ENCODE assay signal across 21 cellular contexts in genomic region chr4:151605215-151605614, GRCh38.
A peak's percentile ranks its signal among the peaks of the same experiment; 100 is the strongest.
DNase-seq lines count a peak whose midpoint lies in the region; ATAC-seq and TF ChIP-seq lines count a peak whose summit lies in the region.
"Had no signal": no experiment of that assay in that cellular context is flagged by ENCODE, and none has a peak within 500 bp of the region (broad histone marks: within the 10 kb centered on the region; RNA-seq: fewer than 3 reads in every experiment).

No MANE protein-coding gene starts in this region.

- ATAC-seq in DND-41 (ENCODE audit: insufficient read depth, low read depth) (peak; percentile 39; the same call in 1 of the 3 replicates), right cardiac atrium (no peak), GM18505 (IDR thresholded peaks at IDR 0.05; ENCODE audit: unreplicated experiment) (no peak)
- ATAC-seq: A549 had no signal

- H4K91ac ChIP-seq in trophoblast cell (ENCODE audit: low read depth, low read length), result no peak overlapping the region

- no CpG with 5 or more reads among the region's 2 CpGs for WGBS in trophoblast cell (ENCODE audit: extremely low coverage, insufficient coverage, insufficient read length)
- WGBS in right cardiac atrium, result 83% methylated on average over 2 of the region's 2 CpGs

- no peak overlapping the region for H4K12ac ChIP-seq in trophoblast cell (ENCODE audit: low read depth, low read length)

- H3K79me2 ChIP-seq in DND-41 (ENCODE audit: insufficient read depth, low read length), result no peaks in the 10 kb centered on the region
- no peaks in the 10 kb centered on the region for H3K79me2 ChIP-seq in Loucy (ENCODE audit: insufficient read depth, low read length)
- H3K79me2 ChIP-seq in trophoblast cell (ENCODE audit: control insufficient read depth, insufficient read depth, low read length, poor library complexity), result no peaks in the 10 kb centered on the region

- H3K79me1 ChIP-seq in trophoblast cell (ENCODE audit: low read length), result peaks cover 5% of the 10 kb centered on the region

- H3K4me3 ChIP-seq in DND-41 (ENCODE audit: low read depth in 1 of 2, low read length in 2 of 2) (no peak overlapping the region), Loucy (ENCODE audit: low read length, poor library complexity, severe bottlenecking) (no peak overlapping the region), trophoblast cell (ENCODE audit: low read depth, low read length) (no peak overlapping the region), right cardiac atrium (ENCODE audit: low read length) (no peak overlapping the region)
- H3K4me3 ChIP-seq: A549; BLaER1 treated with 17β-estradiol and CSF1 and Interleukin-3, amounts not matched to agents 10 nM and 100 nM had no signal

- H4K20me1 ChIP-seq in DND-41 (ENCODE audit: insufficient read depth, low read length) (no peaks in the 10 kb centered on the region), Loucy (ENCODE audit: insufficient read depth, low read length, poor library complexity, severe bottlenecking) (no peaks in the 10 kb centered on the region)
- H4K20me1 ChIP-seq: BLaER1 treated with 17β-estradiol and CSF1 and Interleukin-3, amounts not matched to agents 10 nM and 100 nM had no signal

- no peaks in the 10 kb centered on the region for H3K9me3 ChIP-seq in DND-41 (ENCODE audit: insufficient read depth, low read length, severe bottlenecking)
- H3K9me3 ChIP-seq in Loucy (ENCODE audit: insufficient read depth, low read depth, low read length), result no peaks in the 10 kb centered on the region
- no peaks in the 10 kb centered on the region for H3K9me3 ChIP-seq in trophoblast cell (ENCODE audit: insufficient read depth, low read depth, low read length)
- H3K9me3 ChIP-seq in right cardiac atrium (ENCODE audit: control insufficient read depth, low read length), result no peaks in the 10 kb centered on the region
- H3K9me3 ChIP-seq: A549; BE2C; BLaER1 treated with 17β-estradiol and CSF1 and Interleukin-3, amounts not matched to agents 10 nM and 100 nM had no signal

- H3K4me2 ChIP-seq in DND-41 (ENCODE audit: insufficient read depth, low read length), result no peak overlapping the region
- H3K4me2 ChIP-seq in Loucy (ENCODE audit: low read depth, low read length, poor library complexity, severe bottlenecking), result no peak overlapping the region
- no peak overlapping the region for H3K4me2 ChIP-seq in trophoblast cell (ENCODE audit: low read length)
- H3K4me2 ChIP-seq: A549; BLaER1 treated with 17β-estradiol and CSF1 and Interleukin-3, amounts not matched to agents 10 nM and 100 nM had no signal

- TF ChIP-seq CTCF in DND-41 (IDR thresholded peaks at IDR 0.05; ENCODE audit: borderline replicate concordance, extremely low read depth, low read length, poor library complexity, severe bottlenecking), result no peak
- no peak for TF ChIP-seq CTCF in Loucy (conservative IDR thresholded peaks at IDR 0.05; ENCODE audit: low read length)
- no peak for TF ChIP-seq CTCF in VCaP (conservative IDR thresholded peaks at IDR 0.05)

- H3K4me1 ChIP-seq in DND-41 (ENCODE audit: insufficient read depth, low read length), result no peaks in the 10 kb centered on the region
- no peaks in the 10 kb centered on the region for H3K4me1 ChIP-seq in Loucy (ENCODE audit: insufficient read depth, low read length, poor library complexity, severe bottlenecking)
- peaks cover 10 to 16% of the 10 kb centered on the region in 2 experiments for H3K4me1 ChIP-seq in trophoblast cell (ENCODE audit: control insufficient read depth in 1 of 2, insufficient read depth in 2 of 2, low read length in 2 of 2)
- no peaks in the 10 kb centered on the region for H3K4me1 ChIP-seq in right cardiac atrium (ENCODE audit: control insufficient read depth, insufficient read depth, low read length)
- H3K4me1 ChIP-seq: A549 had no signal

- H2AFZ ChIP-seq in DND-41 (ENCODE audit: low read depth, low read length) (no peak overlapping the region), Loucy (ENCODE audit: low read length) (peak overlapping the region; percentile 0; the same call in 1 of the 2 replicates), trophoblast cell (ENCODE audit: insufficient read depth, low read length, poor library complexity) (no peak overlapping the region)

- H3K27ac ChIP-seq in DND-41 (ENCODE audit: low read length) (no peak overlapping the region), VCaP (0 out of 2 replicates have a peak overlapping the region, but pooled peaks have one; percentile 15), trophoblast cell (ENCODE audit: low read depth, low read length) (peak overlapping the region; percentile 60), right cardiac atrium (ENCODE audit: low read length) (no peak overlapping the region)
- H3K27ac ChIP-seq: A549; BLaER1 treated with 17β-estradiol and CSF1 and Interleukin-3, amounts not matched to agents 10 nM and 100 nM had no signal

- no peak for TF ChIP-seq POLR2A in GM18505 (IDR thresholded peaks at IDR 0.05; ENCODE audit: borderline replicate concordance, extremely low read depth, insufficient read depth, insufficient read length)

- intact Hi-C loops in right cardiac atrium (cut with DNase I), result no loop called here

- no peak overlapping the region for H3K23ac ChIP-seq in trophoblast cell (ENCODE audit: low read length)

- H3K9ac ChIP-seq in DND-41 (ENCODE audit: low read depth, low read length) (no peak overlapping the region), Loucy (ENCODE audit: low read depth, low read length, poor library complexity, severe bottlenecking) (no peak overlapping the region), trophoblast cell (ENCODE audit: low read length) (no peak overlapping the region)
- H3K9ac ChIP-seq: BLaER1 treated with 17β-estradiol and CSF1 and Interleukin-3, amounts not matched to agents 10 nM and 100 nM had no signal

- H2AK5ac ChIP-seq in trophoblast cell (ENCODE audit: low read length), result no peak overlapping the region

- no peak for DNase-seq in DND-41
- peak in 1 of 2 donors; percentile 58 for DNase-seq in trophoblast cell
- no peak for DNase-seq in SHP77 (lab: John Stamatoyannopoulos, UW)
- no peak for DNase-seq in right cardiac atrium
- DNase-seq: 8988T; ACHN; AML-193; BE2C; CD4-positive, alpha-beta T cell; CD8-positive, alpha-beta memory T cell; DMS 273 treated with DMSO at 0.1 percent for 48 hours; DMS79; GF-D8; GOT3; H7; HCEC 1CT had no signal

- H2BK12ac ChIP-seq in trophoblast cell (ENCODE audit: low read length), result no peak overlapping the region

- H3F3A ChIP-seq in Loucy (ENCODE audit: low read depth), result no peaks in the 10 kb centered on the region

- H2BK5ac ChIP-seq in trophoblast cell (ENCODE audit: low read depth, low read length, poor library complexity), result no peak overlapping the region

- no peak overlapping the region for H4K8ac ChIP-seq in trophoblast cell (ENCODE audit: low read depth, low read length)

- H3K36me3 ChIP-seq in DND-41 (ENCODE audit: insufficient read depth, low read length) (no peaks in the 10 kb centered on the region), Loucy (ENCODE audit: insufficient read depth, low read length) (no peaks in the 10 kb centered on the region), trophoblast cell (ENCODE audit: control insufficient read depth in 1 of 2, insufficient read depth in 2 of 2, low read length in 2 of 2) (no peaks in the 10 kb centered on the region)
- H3K36me3 ChIP-seq: BE2C; BLaER1 treated with 17β-estradiol and CSF1 and Interleukin-3, amounts not matched to agents 10 nM and 100 nM had no signal

- H3K14ac ChIP-seq in trophoblast cell (ENCODE audit: low read length), result no peak overlapping the region

- H3K27me3 ChIP-seq in DND-41 (ENCODE audit: insufficient read depth, low read length, poor library complexity) (no peaks in the 10 kb centered on the region), Loucy (ENCODE audit: insufficient read depth, low read length, poor library complexity, severe bottlenecking) (no peaks in the 10 kb centered on the region), trophoblast cell (ENCODE audit: insufficient read depth, low read length) (no peaks in the 10 kb centered on the region), right cardiac atrium (ENCODE audit: control insufficient read depth, insufficient read depth) (no peaks in the 10 kb centered on the region)
- H3K27me3 ChIP-seq: BE2C; BLaER1 treated with 17β-estradiol and CSF1 and Interleukin-3, amounts not matched to agents 10 nM and 100 nM had no signal

- H3K18ac ChIP-seq in trophoblast cell (ENCODE audit: low read length), result no peak overlapping the region

- H3K9me2 ChIP-seq in Loucy (replicated peaks; ENCODE audit: low read depth, low read length), result no peaks in the 10 kb centered on the region

- H2BK120ac ChIP-seq in trophoblast cell (ENCODE audit: insufficient read depth, low read length, poor library complexity), result no peak overlapping the region

- H3K4ac ChIP-seq in trophoblast cell (ENCODE audit: low read depth, low read length), result no peak overlapping the region

Comparison
In these comparisons a context has a peak if more than half of its experiments do, and no peak if none do; other contexts are left out.
1. H3K27ac ChIP-seq: peak in VCaP (single experiment) and trophoblast cell (single experiment); none in DND-41 (single experiment) and right cardiac atrium (single experiment).